In genomic region chr9:38009990-38010389, GRCh38 we compare ENCODE assay signal across 17 cellular contexts. TPM values are rescaled to one million over a fixed set of nuclear protein-coding genes. Genes with fewer than 3 reads are reported as not detected.
DNase-seq lines count a peak whose midpoint lies in the region; ATAC-seq, FAIRE-seq and TF ChIP-seq lines count a peak whose summit lies in the region.
"Had no signal": no experiment of that assay in that cellular context is flagged by ENCODE, and none has a peak within 500 bp of the region (broad histone marks: within the 10 kb centered on the region; RNA-seq: fewer than 3 reads in every experiment).

No MANE protein-coding gene starts in this region.

- POLR2A ChIA-PET in A673 (lab: Charles Lee; ENCODE audit: low non-redundant PET): no interaction called here
- POLR2A ChIA-PET in IMR-90 (lab: Charles Lee; ENCODE audit: unreplicated experiment): no interaction called here
- POLR2A ChIA-PET in K562 (lab: Yijun Ruan, JAX): interaction anchor here (0.6 kb wide), 1 partner anchor 32 kb away, joined by 3 read pairs; no protein-coding TSS in a partner anchor

- no CpG with 5 or more reads among the region's 4 CpGs for WGBS in IMR-90 (ENCODE audit: extremely low coverage in 2 of 2, insufficient read length in 1 of 2), 2 experiments
- WGBS in K562 (ENCODE audit: insufficient coverage, low coverage, missing lambda C conversion rate): 65% methylated on average over 4 of the region's 4 CpGs
- 90% methylated on average over 4 of the region's 4 CpGs for WGBS in mesenchymal stem cell
- WGBS in aorta, 2 donors: 81 to 84% methylated on average over 4 of the region's 4 CpGs

- H3K14ac ChIP-seq in IMR-90 (replicated peaks; ENCODE audit: low read depth, low read length) (no peak overlapping the region), mesenchymal stem cell (ENCODE audit: low read length in 2 of 2) (no peak overlapping the region)

- H4K91ac ChIP-seq in IMR-90 (ENCODE audit: insufficient read depth, low read depth, low read length): no peak overlapping the region; the same call in 1 of the 2 replicates
- H4K91ac ChIP-seq in mesenchymal stem cell (ENCODE audit: low read length): no peak overlapping the region

- CTCF ChIA-PET in A673 (lab: Charles Lee): no interaction called here
- CTCF ChIA-PET in IMR-90 (lab: Yijun Ruan, JAX): no interaction called here
- CTCF ChIA-PET in K562 (lab: Yijun Ruan, JAX; ENCODE audit: low intra/inter-chr PET ratio): no interaction called here

- H3K9ac ChIP-seq in IMR-90 (ENCODE audit: low read depth, low read length) (no peak overlapping the region), K562 (ENCODE audit: insufficient read depth in 1 of 2, low read depth in 2 of 2, low read length in 2 of 2) (no peak overlapping the region), mesenchymal stem cell (ENCODE audit: low read length) (no peak overlapping the region)

- in situ Hi-C loops in IMR-90 (cut with MboI; ENCODE audit: low sequenced_read_pairs): no loop called here
- in situ Hi-C loops in K562 (cut with MboI): no loop called here

- no peak overlapping the region; a peak in 2 of 4 replicates for H4K8ac ChIP-seq in IMR-90 (ENCODE audit: low read depth in 2 of 2, low read length in 2 of 2)
- no peak overlapping the region for H4K8ac ChIP-seq in mesenchymal stem cell (ENCODE audit: low read length)

- TF ChIP-seq CTCF in A673 (conservative IDR thresholded peaks at IDR 0.05; ENCODE audit: low read depth, low read length) (no peak), IMR-90 (conservative IDR thresholded peaks at IDR 0.05; ENCODE audit: low read depth, low read length) (no peak), K562 (IDR thresholded peaks at IDR 0.05 in 2 of 3, conservative IDR thresholded peaks at IDR 0.05 in 1 of 3; ENCODE audit: insufficient read depth in 2 of 3, low read depth in 1 of 3, low read length in 3 of 3) (no peak)

- H2AFZ ChIP-seq in IMR-90 (replicated peaks; ENCODE audit: low read length, poor library complexity): no peak overlapping the region
- no peak overlapping the region for H2AFZ ChIP-seq in K562 (ENCODE audit: low read depth, low read length)
- no peak overlapping the region for H2AFZ ChIP-seq in mesenchymal stem cell (ENCODE audit: low read depth, low read length)

- H3K9me1 ChIP-seq in IMR-90 (ENCODE audit: insufficient read depth, low read length) (peaks cover 72% of the 10 kb centered on the region), K562 (ENCODE audit: control insufficient read depth, insufficient read depth, low read length) (peaks cover 6% of the 10 kb centered on the region)

- H3K4me3 ChIP-seq in A673 (ENCODE audit: low read depth, low read length, poor library complexity, severe bottlenecking) (no peak overlapping the region), IMR-90 (ENCODE audit: insufficient read depth, low read depth, low read length) (no peak overlapping the region), K562 (no peak overlapping the region), mesenchymal stem cell (ENCODE audit: insufficient read depth in 1 of 2, low read depth in 1 of 2, low read length in 2 of 2) (no peak overlapping the region), aorta (ENCODE audit: low read length in 2 of 2) (no peak overlapping the region)
- H3K4me3 ChIP-seq: SK-N-MC had no signal

- dilution Hi-C loops in IMR-90 (cut with HindIII; ENCODE audit: low sequenced_read_pairs, unreplicated experiment): no loop called here

- H4K20me1 ChIP-seq in IMR-90 (ENCODE audit: insufficient read depth, low read length): peaks cover 49% of the 10 kb centered on the region
- H4K20me1 ChIP-seq in K562 (replicated peaks; ENCODE audit: control insufficient read depth, insufficient read depth, low read length): peaks cover 14% of the 10 kb centered on the region

- peak overlapping the region; percentile 35; the same call in 1 of the 2 replicates for H2BK120ac ChIP-seq in IMR-90 (ENCODE audit: low read depth, low read length)
- H2BK120ac ChIP-seq in mesenchymal stem cell (ENCODE audit: low read depth, low read length): no peak overlapping the region

- H3K27me3 ChIP-seq in A673 (replicated peaks; ENCODE audit: insufficient read depth, low read depth, low read length, poor library complexity) (no peaks in the 10 kb centered on the region), IMR-90 (ENCODE audit: control insufficient read depth, insufficient read depth, low read length) (no peaks in the 10 kb centered on the region), K562 (ENCODE audit: control insufficient read depth in 2 of 2, insufficient read depth in 2 of 2, low read length in 2 of 2) (no peaks in the 10 kb centered on the region), mesenchymal stem cell (ENCODE audit: control insufficient read depth in 1 of 2, insufficient read depth in 1 of 2, low read length in 2 of 2) (no peaks in the 10 kb centered on the region), aorta (ENCODE audit: control insufficient read depth in 1 of 2, insufficient read depth in 2 of 2, low read length in 1 of 2) (no peaks in the 10 kb centered on the region)

- ATAC-seq in IMR-90 (ENCODE audit: low read depth) (no peak), K562 (no peak), HG02623 (IDR thresholded peaks at IDR 0.05; ENCODE audit: unreplicated experiment) (no peak), aorta (ENCODE audit: low FRiP score) (no peak), HG03039 (IDR thresholded peaks at IDR 0.05; ENCODE audit: unreplicated experiment) (no peak), GM18867 (IDR thresholded peaks at IDR 0.05; ENCODE audit: unreplicated experiment) (no peak)

- H2BK5ac ChIP-seq in IMR-90 (ENCODE audit: low read depth, low read length, poor library complexity, severe bottlenecking): no peak overlapping the region
- H2BK5ac ChIP-seq in mesenchymal stem cell (ENCODE audit: low read depth, low read length, poor library complexity, severe bottlenecking): no peak overlapping the region

- no peak overlapping the region for H2BK20ac ChIP-seq in IMR-90 (ENCODE audit: low read depth, low read length)

- H2AK5ac ChIP-seq in IMR-90 (ENCODE audit: low read depth, low read length) (0 out of 2 replicates have a peak overlapping the region, but pooled peaks have one; percentile 45), mesenchymal stem cell (ENCODE audit: low read length, severe bottlenecking) (peak overlapping the region; percentile 63)

- H3K79me1 ChIP-seq in IMR-90 (ENCODE audit: low read depth in 1 of 2, low read length in 2 of 2) (peaks cover 69 to 100% of the 10 kb centered on the region in 2 experiments), mesenchymal stem cell (replicated peaks; ENCODE audit: low read length, poor library complexity, severe bottlenecking) (peaks cover 8% of the 10 kb centered on the region)

- no TSS peak for BruUV-seq in A673 (replicated peaks; lab: Mats Ljungman, UMichigan)
- no TSS peak for BruUV-seq in IMR-90 (replicated peaks; lab: Mats Ljungman, UMichigan)
- BruUV-seq in K562 (replicated peaks; lab: Mats Ljungman, UMichigan): no TSS peak

- H3K79me2 ChIP-seq in K562 (ENCODE audit: control insufficient read depth, insufficient read depth, low read length): no peaks in the 10 kb centered on the region

- no peak for FAIRE-seq in K562 (lab: Jason Lieb, UNC)
- FAIRE-seq: A204.1 had no signal

- H3K18ac ChIP-seq in IMR-90 (ENCODE audit: low read depth, low read length): no peak overlapping the region
- no peak overlapping the region for H3K18ac ChIP-seq in mesenchymal stem cell (ENCODE audit: low read depth in 1 of 2, low read length in 2 of 2)

- no peak overlapping the region for H2AK9ac ChIP-seq in IMR-90 (replicated peaks; ENCODE audit: low read depth, low read length, poor library complexity)

- H3K4me1 ChIP-seq in A673 (ENCODE audit: insufficient read depth, low read length, poor library complexity, severe bottlenecking) (peaks cover 21% of the 10 kb centered on the region), IMR-90 (ENCODE audit: control insufficient read depth, insufficient read depth, low read length) (peaks cover 34% of the 10 kb centered on the region), K562 (replicated peaks in 1 of 2; ENCODE audit: control insufficient read depth in 2 of 2, insufficient read depth in 2 of 2, low read length in 2 of 2) (peaks cover 13 to 17% of the 10 kb centered on the region in 2 experiments; a peak in 4 of 5 replicates), mesenchymal stem cell (ENCODE audit: control insufficient read depth, insufficient read depth, low read depth, low read length) (peaks cover 70% of the 10 kb centered on the region), aorta (ENCODE audit: control insufficient read depth in 1 of 2, insufficient read depth in 2 of 2, low read length in 2 of 2) (no peaks in the 10 kb centered on the region)

- no peak overlapping the region for H3K56ac ChIP-seq in IMR-90 (ENCODE audit: extremely low read depth, insufficient read depth, low read length)

- H3K9me3 ChIP-seq in A673 (ENCODE audit: low read depth, low read length, poor library complexity, severe bottlenecking) (no peaks in the 10 kb centered on the region), IMR-90 (ENCODE audit: control insufficient read depth, insufficient read depth, low read length) (no peaks in the 10 kb centered on the region), K562 (replicated peaks; ENCODE audit: control insufficient read depth, insufficient read depth, low read depth, low read length) (no peaks in the 10 kb centered on the region), mesenchymal stem cell (ENCODE audit: control insufficient read depth, low read length) (no peaks in the 10 kb centered on the region), aorta (ENCODE audit: control insufficient read depth, low read length) (no peaks in the 10 kb centered on the region)

- no peaks in the 10 kb centered on the region for H3K36me3 ChIP-seq in A673 (ENCODE audit: insufficient read depth, low read length, poor library complexity, severe bottlenecking)
- H3K36me3 ChIP-seq in IMR-90 (ENCODE audit: control insufficient read depth, insufficient read depth, low read length): peaks cover 42% of the 10 kb centered on the region
- H3K36me3 ChIP-seq in K562 (ENCODE audit: control insufficient read depth, insufficient read depth, low read length): peaks cover 5% of the 10 kb centered on the region; the same call in 2 of the 3 replicates
- H3K36me3 ChIP-seq in mesenchymal stem cell (ENCODE audit: control insufficient read depth in 1 of 2, insufficient read depth in 2 of 2, low read depth in 1 of 2, low read length in 2 of 2): peaks cover 32 to 57% of the 10 kb centered on the region in 2 experiments
- no peaks in the 10 kb centered on the region for H3K36me3 ChIP-seq in aorta (ENCODE audit: control insufficient read depth in 1 of 2, insufficient read depth in 2 of 2, low read length in 1 of 2)

- H2BK15ac ChIP-seq in IMR-90 (ENCODE audit: low read depth, low read length): peak overlapping the region; percentile 34; the same call in 2 of the 3 replicates
- no peak overlapping the region for H2BK15ac ChIP-seq in mesenchymal stem cell (ENCODE audit: low read depth, poor library complexity, severe bottlenecking)

- TF ChIP-seq POLR2A in IMR-90 (IDR thresholded peaks at IDR 0.05; ENCODE audit: low read depth, low read length): no peak
- no peak for TF ChIP-seq POLR2A in K562 (conservative IDR thresholded peaks at IDR 0.05)

- H3K23ac ChIP-seq in IMR-90 (ENCODE audit: low read depth, low read length) (0 out of 2 replicates have a peak overlapping the region, but pooled peaks have one; percentile 0), mesenchymal stem cell (ENCODE audit: low read length in 2 of 2) (no peak overlapping the region)

- H2BK12ac ChIP-seq in mesenchymal stem cell (ENCODE audit: low read length in 2 of 2): peak overlapping the region in 1 of 2 experiments; percentile 28

- no peak overlapping the region for H3K4me2 ChIP-seq in IMR-90 (ENCODE audit: low read depth, low read length)
- H3K4me2 ChIP-seq in K562 (ENCODE audit: insufficient read depth, low read length): no peak overlapping the region
- H3K4me2 ChIP-seq in mesenchymal stem cell (ENCODE audit: low read length, poor library complexity, severe bottlenecking): no peak overlapping the region

- DNase-seq in A673 (ENCODE audit: low spot score) (no peak), IMR-90 (no peak), K562 (ENCODE audit: extremely low read depth in 1 of 4, low spot score in 3 of 4) (no peak), mesenchymal stem cell (no peak), aorta (no peak)
- DNase-seq: DMS79 treated with DMSO at 0.1 percent for 48 hours, H9, NCI-H1048, NCI-H1436, NCI-H1930, NCI-H526, T-helper 1 cell had no signal

- no peak overlapping the region for H4K5ac ChIP-seq in IMR-90 (ENCODE audit: low read depth, low read length)

- no peak for TF ChIP-seq RAD21 in IMR-90 (IDR thresholded peaks at IDR 0.05; ENCODE audit: low read length)
- TF ChIP-seq RAD21 in K562 (CRISPR knock-in tag; conservative IDR thresholded peaks at IDR 0.05 in 1 of 2, IDR thresholded peaks at IDR 0.05 in 1 of 2): no peak

- H3K27ac ChIP-seq in A673 (ENCODE audit: low read depth, low read length, poor library complexity, severe bottlenecking) (peak overlapping the region; percentile 75), IMR-90 (ENCODE audit: insufficient read depth, low read length) (no peak overlapping the region), K562 (ENCODE audit: extremely low read depth, low read depth, low read length) (no peak overlapping the region), mesenchymal stem cell (ENCODE audit: low read length, poor library complexity, severe bottlenecking) (peak overlapping the region; percentile 6), aorta (ENCODE audit: low read depth in 1 of 2, low read length in 2 of 2) (no peak overlapping the region)
- H3K27ac ChIP-seq: SK-N-MC had no signal

- no peak for TF ChIP-seq EP300 in K562 (IDR thresholded peaks at IDR 0.05; ENCODE audit: low read length)

- intact Hi-C loops in A673 (cut with micrococcal nuclease; ENCODE audit: unreplicated experiment): no loop called here
- intact Hi-C loops in IMR-90 (cut with micrococcal nuclease): loop anchor here (2.0 to 5.0 kb wide), 3 partner anchors 33 to 59 kb away; partner anchors contain the start of gene SHB
- intact Hi-C loops in K562 (cut with micrococcal nuclease): no loop called here
- intact Hi-C loops in aorta (cut with DNase I): loop anchor here in 1 of 2 donors (10.0 kb wide), 1 partner anchor 95 kb away; no protein-coding TSS in a partner anchor

- H3K4ac ChIP-seq in IMR-90 (ENCODE audit: low read depth, low read length) (peak overlapping the region; percentile 2), mesenchymal stem cell (ENCODE audit: low read depth in 1 of 2, low read length in 2 of 2) (no peak overlapping the region)

RNA-seq across cellular contexts. Expression of gene SHB, which starts 59.0 kb away (rescaled TPM):
- 14.7 and 20.7 TPM in 2 replicates for total RNA-seq in A673 (2021)
- total RNA-seq in IMR-90 (2012; rRNA removed): 6.1 and 7.8 TPM in 2 replicates
- polyA plus RNA-seq in IMR-90 (2012; rRNA removed): 20.4 and 22.9 TPM in 2 replicates
- polyA plus RNA-seq in IMR-90 (2012; cell fraction: cytosol; rRNA removed): 15.8 and 28.1 TPM in 2 replicates
- polyA plus RNA-seq in IMR-90 (2012; cell fraction: nucleus; rRNA removed; ENCODE audit: low replicate concordance): 36.9 and 39.5 TPM in 2 replicates
- total RNA-seq in K562 (2011; cell fraction: chromatin; rRNA removed; ENCODE audit: low replicate concordance): 6.5 and 13.7 TPM in 2 replicates
- 10.4 and 10.7 TPM in 2 replicates for total RNA-seq in K562 (2011; cell fraction: nucleolus; rRNA removed)
- 6.3 and 8.7 TPM in 2 replicates for total RNA-seq in K562 (2011; cell fraction: nucleoplasm; rRNA removed)
- 11.7 and 12.8 TPM in 2 replicates for total RNA-seq in K562 (2014; rRNA removed)
- 3.8 and 4.0 TPM in 2 replicates for total RNA-seq in K562 (2014; rRNA removed; fragmentation: Illumina TruSeq; extraction: Trizol)
- total RNA-seq in K562 (2015; rRNA removed; fragmentation: Illumina TruSeq; extraction: Trizol): 5.1 and 5.3 TPM in 2 replicates
- 15.4 and 16.0 TPM in 2 replicates for total RNA-seq in K562 (2021)
- 3.4 and 5.1 TPM in 2 replicates for polyA plus RNA-seq in K562 (2011; rRNA removed)
- 4.1 and 8.5 TPM in 2 replicates for polyA plus RNA-seq in K562 (2011; cell fraction: cytosol; rRNA removed)
- 4.9 and 8.5 TPM in 2 replicates for polyA plus RNA-seq in K562 (2011; cell fraction: nucleus; rRNA removed)
- polyA plus RNA-seq in K562 (2012): 8.2 and 8.9 TPM in 2 replicates
- polyA plus RNA-seq in K562 (2014; fragmentation: Illumina TruSeq; extraction: Trizol): 9.6 TPM in 2 replicates
- 1 to 10 TPM in 1 of 2 experiments, under 1 TPM in 1; 0.78 to 1.0 TPM for polyA plus RNA-seq in K562 (2014; fragmentation: Nextera tagmentation; extraction: Ambion mirVana)
- polyA plus RNA-seq in K562 (2014; rRNA removed): 6.0 and 7.5 TPM in 2 replicates
- 4.6 and 5.7 TPM in 2 replicates for polyA minus RNA-seq in K562 (2011; rRNA and poly(A)+ RNA removed)
- polyA minus RNA-seq in K562 (2011; cell fraction: cytosol; rRNA and poly(A)+ RNA removed): 7.4 and 12.6 TPM in 2 replicates
- 6.3 and 6.4 TPM in 2 replicates for polyA minus RNA-seq in K562 (2011; cell fraction: nucleus; rRNA and poly(A)+ RNA removed)
- 18.4 TPM for polyA plus RNA-seq in mesenchymal stem cell (2013, experiment 1 of 2)
- 17.9 TPM for polyA plus RNA-seq in mesenchymal stem cell (2013, experiment 2 of 2)
- total RNA-seq in aorta: 10 to 100 TPM; 28.7 to 29.3 TPM
- 1 to 10 TPM; 3.5 to 5.7 TPM for polyA plus RNA-seq in aorta

Comparison
In these comparisons a context has a peak if more than half of its experiments do, and no peak if none do; other contexts are left out.
1. H3K27ac ChIP-seq: peak in A673 (single experiment) and mesenchymal stem cell (single experiment); none in IMR-90 (single experiment), K562 (single experiment) and aorta (0 of 2).